Comparison of ENCODE assay signal across 8 cellular contexts in genomic region chr2:159755788-159756187, GRCh38. TPM values are rescaled to one million over a fixed set of nuclear protein-coding genes. Genes with fewer than 3 reads are reported as not detected.
DNase-seq lines count a peak whose midpoint lies in the region; ATAC-seq, FAIRE-seq and TF ChIP-seq lines count a peak whose summit lies in the region.

No MANE protein-coding gene starts in this region.

- POLR2A ChIA-PET in HEK293T (lab: Yijun Ruan, JAX) (no interaction called here), GM12878 (lab: Charles Lee) (no interaction called here)
- POLR2A ChIA-PET in naive thymus-derived CD4-positive, alpha-beta T cell (lab: Charles Lee): no interaction called here

- no peak for TF ChIP-seq RAD21 in GM12878 (IDR thresholded peaks at IDR 0.05; ENCODE audit: insufficient read depth, low read depth, low read length)

- no peak overlapping the region for H3K4me3 ChIP-seq in GM12878
- H3K4me3 ChIP-seq in naive thymus-derived CD4-positive, alpha-beta T cell (ENCODE audit: low read length): no peak overlapping the region

- intact Hi-C loops in GM12878 (cut with micrococcal nuclease; ENCODE audit: unreplicated experiment): no loop called here
- intact Hi-C loops in naive thymus-derived CD4-positive, alpha-beta T cell (cut with micrococcal nuclease): loop anchor here in 1 of 2 donors (1.0 to 2.0 kb wide), 2 partner anchors 9 to 15 kb away; no protein-coding TSS in a partner anchor

- no peaks in the 10 kb centered on the region; the same call in 1 of the 2 replicates for H4K20me1 ChIP-seq in GM12878 (ENCODE audit: control insufficient read depth, insufficient read depth)

- no peak for TF ChIP-seq POLR2A in GM12878 (IDR thresholded peaks at IDR 0.05; ENCODE audit: low read depth, low read length)

- no peaks in the 10 kb centered on the region for H3K9me3 ChIP-seq in GM12878 (replicated peaks; ENCODE audit: control insufficient read depth, insufficient read depth, low read length)
- no peaks in the 10 kb centered on the region for H3K9me3 ChIP-seq in naive thymus-derived CD4-positive, alpha-beta T cell (ENCODE audit: control insufficient read depth in 2 of 3, low read length in 3 of 3)

- peaks cover 0 to 2% (median 0%) of the 10 kb centered on the region in 11 donors for H3K9me3 Mint-ChIP-seq in naive thymus-derived CD4-positive, alpha-beta T cell

- H3K27me3 ChIP-seq in GM12878 (replicated peaks in 1 of 2; ENCODE audit: control insufficient read depth in 2 of 2, insufficient read depth in 2 of 2, low read length in 1 of 2): no peaks in the 10 kb centered on the region
- H3K27me3 ChIP-seq in naive thymus-derived CD4-positive, alpha-beta T cell (ENCODE audit: control insufficient read depth in 2 of 2, insufficient read depth in 2 of 2, low read length in 2 of 2): no peaks in the 10 kb centered on the region

- ATAC-seq in GM12878: peak; percentile 65
- ATAC-seq in naive thymus-derived CD4-positive, alpha-beta T cell: peak; percentile 32

- peak in 1 of 3 experiments; percentile 17; a peak in 1 of 6 replicates for TF ChIP-seq CTCF in GM12878 (IDR thresholded peaks at IDR 0.05 in 2 of 3, conservative IDR thresholded peaks at IDR 0.05 in 1 of 3; ENCODE audit: control insufficient read depth in 2 of 3, extremely low read depth in 1 of 3, insufficient read depth in 1 of 3, low read depth in 3 of 3, low read length in 3 of 3)

- SMC1A ChIA-PET in GM12878 (lab: Charles Lee; ENCODE audit: uncharacterized antibody, unreplicated experiment): interaction anchor here (1.2 to 1.5 kb wide), 4 partner anchors 14 to 217 kb away, joined by 4 to 8 read pairs (median 6); no protein-coding TSS in a partner anchor

- H3K4me3 Mint-ChIP-seq in naive thymus-derived CD4-positive, alpha-beta T cell: no peak overlapping the region

- no peaks in the 10 kb centered on the region for H3K27me3 Mint-ChIP-seq in naive thymus-derived CD4-positive, alpha-beta T cell

- FAIRE-seq in GM12878 (lab: Jason Lieb, UNC): no peak

- peak; percentile 25 for DNase-seq in NCI-H2227 (lab: John Stamatoyannopoulos, UW; ENCODE audit: unreplicated experiment)
- DNase-seq in NCI-H2227 treated with DMSO at 0.1 percent for 48 hours (lab: John Stamatoyannopoulos, UW): no peak
- DNase-seq in HEK293T (ENCODE audit: extremely low spot score): peak; percentile 42
- no peak for DNase-seq in GM12878 (ENCODE audit: low read depth, low spot score)
- no peak for DNase-seq in naive thymus-derived CD4-positive, alpha-beta T cell
- DNase-seq in GM19238 (ENCODE audit: insufficient read length, low spot score): no peak
- no peak for DNase-seq in GDM1 (lab: John Stamatoyannopoulos, UW)
- DNase-seq in putamen (ENCODE audit: low spot score): no peak

- CTCF ChIA-PET in HEK293T (lab: Yijun Ruan, JAX): interaction anchor here (1.0 kb wide), 1 partner anchor 9 kb away, joined by 6 read pairs; no protein-coding TSS in a partner anchor
- CTCF ChIA-PET in GM12878 (lab: Yijun Ruan, JAX): interaction anchor here (0.7 to 2.5 kb wide), 11 partner anchors 8 to 212 kb away, joined by 3 to 10 read pairs (median 3); partner anchors contain the start of gene MARCHF7
- CTCF ChIA-PET in naive thymus-derived CD4-positive, alpha-beta T cell (lab: Charles Lee): no interaction called here

- H3K9ac ChIP-seq in GM12878 (ENCODE audit: control insufficient read depth, insufficient read depth, low read length): no peak overlapping the region

- RAD21 ChIA-PET in GM12878 (lab: Charles Lee; ENCODE audit: unreplicated experiment): interaction anchor here (1.0 to 1.3 kb wide), 3 partner anchors 9 to 212 kb away, joined by 4 to 10 read pairs (median 7); no protein-coding TSS in a partner anchor

- in situ Hi-C loops in GM12878 (cut with MboI): no loop called here

- H3K79me2 ChIP-seq in GM12878 (ENCODE audit: control insufficient read depth, insufficient read depth, low read length): peaks cover 13% of the 10 kb centered on the region

- H3K36me3 ChIP-seq in GM12878 (ENCODE audit: control insufficient read depth in 2 of 2, insufficient read depth in 2 of 2, low read length in 1 of 2): peaks cover 0 to 32% of the 10 kb centered on the region in 2 experiments
- H3K36me3 ChIP-seq in naive thymus-derived CD4-positive, alpha-beta T cell (ENCODE audit: control insufficient read depth in 2 of 3, insufficient read depth in 3 of 3, low read length in 3 of 3): peaks cover 4 to 49% (median 11%) of the 10 kb centered on the region in 3 experiments

- peaks cover 0 to 51% (median 31%) of the 10 kb centered on the region in 5 donors for H3K36me3 Mint-ChIP-seq in naive thymus-derived CD4-positive, alpha-beta T cell

- BruUV-seq in GM12878 (replicated peaks; lab: Mats Ljungman, UMichigan): no TSS peak

- H2AFZ ChIP-seq in GM12878 (ENCODE audit: control insufficient read depth, low read depth, low read length): no peak overlapping the region

- H3K27ac ChIP-seq in GM12878 (ENCODE audit: control insufficient read depth, insufficient read depth): no peak overlapping the region
- H3K27ac ChIP-seq in naive thymus-derived CD4-positive, alpha-beta T cell (ENCODE audit: low read depth, low read length): no peak overlapping the region

- TF ChIP-seq EP300 in GM12878 (IDR thresholded peaks at IDR 0.05; ENCODE audit: borderline replicate concordance in 1 of 2, control insufficient read depth in 1 of 2, low read depth in 2 of 2, low read length in 2 of 2): no peak

- H3K27ac Mint-ChIP-seq in naive thymus-derived CD4-positive, alpha-beta T cell: no peak overlapping the region

- no peaks in the 10 kb centered on the region for H3K4me1 ChIP-seq in GM12878 (ENCODE audit: control insufficient read depth, insufficient read depth, low read length)
- H3K4me1 ChIP-seq in naive thymus-derived CD4-positive, alpha-beta T cell (ENCODE audit: control insufficient read depth in 2 of 2, insufficient read depth in 2 of 2, low read length in 2 of 2): no peaks in the 10 kb centered on the region

- H3K4me2 ChIP-seq in GM12878 (ENCODE audit: control insufficient read depth, insufficient read depth): no peak overlapping the region

- peaks cover 0 to 32% (median 20%) of the 10 kb centered on the region in 7 donors for H3K4me1 Mint-ChIP-seq in naive thymus-derived CD4-positive, alpha-beta T cell

TF ChIP-seq in HEK293T, 16 proteins besides CTCF, POLR2A, EP300 and RAD21:
- no peak for TF ChIP-seq ARNT (IDR thresholded peaks at IDR 0.05)
- no peak for TF ChIP-seq CTBP1 (IDR thresholded peaks at IDR 0.05; ENCODE audit: borderline replicate concordance)

TF ChIP-seq in GM12878, 131 proteins besides CTCF, POLR2A, EP300 and RAD21:
- TF ChIP-seq HDGF (IDR thresholded peaks at IDR 0.05) (no peak), RB1 (IDR thresholded peaks at IDR 0.05; ENCODE audit: borderline replicate concordance) (no peak)

RNA-seq across cellular contexts. Expression of gene CD302, which starts 42.2 kb away (rescaled TPM):
- 3.4 and 3.8 TPM in 2 replicates for total RNA-seq in GM12878 (2013; cell fraction: nucleolus; rRNA removed)
- total RNA-seq in GM12878 (2014; rRNA removed) (2.9 and 4.0 TPM in 2 replicates), GM12878 (2014; rRNA removed; fragmentation: Illumina TruSeq; extraction: Trizol) (3.4 and 3.7 TPM in 2 replicates), GM12878 (2021) (2.1 and 2.2 TPM in 2 replicates)
- polyA plus RNA-seq in GM12878 (2011; ENCODE audit: low read depth): 0.76 TPM
- polyA plus RNA-seq in GM12878 (2011; rRNA removed) (3.1 and 5.0 TPM in 2 replicates), GM12878 (2014; fragmentation: Illumina TruSeq; extraction: Trizol) (3.2 and 4.0 TPM in 2 replicates), GM12878 (2014; fragmentation: Nextera tagmentation; extraction: Ambion mirVana) (under 1 TPM; 0.48 to 0.64 TPM), GM12878 (2014; rRNA removed) (1.4 and 2.0 TPM in 2 replicates), GM12878 (2016; fragmentation: Nextera tagmentation; extraction: Ambion mirVana) (1 to 10 TPM in 1 of 2 experiments, under 1 TPM in 1; 0.66 to 1.5 TPM)
- polyA plus RNA-seq in GM12878 (2011; cell fraction: cytosol; rRNA removed): 1.2 and 1.4 TPM in 2 replicates
- polyA plus RNA-seq in GM12878 (2011; cell fraction: nucleus; rRNA removed): 2.1 and 2.5 TPM in 2 replicates
- 1.7 and 1.9 TPM in 2 replicates for polyA plus RNA-seq in GM12878 (2012)
- polyA minus RNA-seq in GM12878 (2011; rRNA and poly(A)+ RNA removed): 1.0 and 1.8 TPM in 2 replicates
- 0.40 and 1.0 TPM in 2 replicates for polyA minus RNA-seq in GM12878 (2011; cell fraction: cytosol; rRNA and poly(A)+ RNA removed)
- polyA minus RNA-seq in GM12878 (2011; cell fraction: nucleus; rRNA and poly(A)+ RNA removed): 1.1 and 1.3 TPM in 2 replicates
- total RNA-seq in naive thymus-derived CD4-positive, alpha-beta T cell: 10 to 100 TPM in 1 of 5 experiments, 1 to 10 TPM in 3, under 1 TPM in 1; 0.63 to 30.5 (median 1.3) TPM
- polyA plus RNA-seq in naive thymus-derived CD4-positive, alpha-beta T cell: under 1 TPM; 0.35 to 0.47 TPM

RNA-seq across cellular contexts. Expression of gene MARCHF7, which starts 43.5 kb away (rescaled TPM):
- total RNA-seq in GM12878 (2013; cell fraction: nucleolus; rRNA removed): 215 and 216 TPM in 2 replicates
- total RNA-seq in GM12878 (2014; rRNA removed) (64.3 and 83.1 TPM in 2 replicates), GM12878 (2014; rRNA removed; fragmentation: Illumina TruSeq; extraction: Trizol) (107 and 110 TPM in 2 replicates), GM12878 (2021) (68.7 and 69.1 TPM in 2 replicates)
- 32.3 TPM for polyA plus RNA-seq in GM12878 (2011; ENCODE audit: low read depth)
- polyA plus RNA-seq in GM12878 (2011; rRNA removed) (49.6 and 73.2 TPM in 2 replicates), GM12878 (2014; fragmentation: Illumina TruSeq; extraction: Trizol) (107 and 154 TPM in 2 replicates), GM12878 (2014; fragmentation: Nextera tagmentation; extraction: Ambion mirVana) (10 to 100 TPM; 39.4 to 56.3 TPM), GM12878 (2014; rRNA removed) (41.1 and 45.8 TPM in 2 replicates), GM12878 (2016; fragmentation: Nextera tagmentation; extraction: Ambion mirVana) (100 to 1,000 TPM; 109 to 111 TPM)
- 17.2 and 23.2 TPM in 2 replicates for polyA plus RNA-seq in GM12878 (2011; cell fraction: cytosol; rRNA removed)
- 35.8 and 40.2 TPM in 2 replicates for polyA plus RNA-seq in GM12878 (2011; cell fraction: nucleus; rRNA removed)
- polyA plus RNA-seq in GM12878 (2012): 36.5 and 61.7 TPM in 2 replicates
- 34.0 and 60.9 TPM in 2 replicates for polyA minus RNA-seq in GM12878 (2011; rRNA and poly(A)+ RNA removed)
- polyA minus RNA-seq in GM12878 (2011; cell fraction: cytosol; rRNA and poly(A)+ RNA removed): 26.2 and 36.3 TPM in 2 replicates
- 34.6 and 45.9 TPM in 2 replicates for polyA minus RNA-seq in GM12878 (2011; cell fraction: nucleus; rRNA and poly(A)+ RNA removed)
- total RNA-seq in naive thymus-derived CD4-positive, alpha-beta T cell: 100 to 1,000 TPM in 2 of 5 experiments, 10 to 100 TPM in 3; 64.3 to 120 (median 80.2) TPM
- 100 to 1,000 TPM; 187 to 210 TPM for polyA plus RNA-seq in naive thymus-derived CD4-positive, alpha-beta T cell

Comparison
In these comparisons a context has a peak if more than half of its experiments do, and no peak if none do; other contexts are left out.
1. DNase-seq: peak in NCI-H2227 (single experiment) and HEK293T (single experiment); none in NCI-H2227 treated with DMSO at 0.1 percent for 48 hours (single experiment), GM12878 (single experiment), naive thymus-derived CD4-positive, alpha-beta T cell (0 of 9), GM19238 (single experiment), GDM1 (single experiment) and putamen (single experiment).